Comparison of ENCODE assay signal across 12 cellular contexts in genomic region chr17:76445697-76446448, GRCh38. TPM values are rescaled to one million over a fixed set of nuclear protein-coding genes. Genes with fewer than 3 reads are reported as not detected.
A peak's percentile ranks its signal among the peaks of the same experiment; 100 is the strongest.
DNase-seq lines count a peak whose midpoint lies in the region; ATAC-seq and TF ChIP-seq lines count a peak whose summit lies in the region.
"Had no signal": no experiment of that assay in that cellular context is flagged by ENCODE, and none has a peak within 500 bp of the region (broad histone marks: within the 10 kb centered on the region; RNA-seq: fewer than 3 reads in every experiment).

No MANE protein-coding gene starts in this region.

- no peak overlapping the region for H3K4me3 ChIP-seq in BLaER1 treated with 17β-estradiol and CSF1 and Interleukin-3, amounts not matched to agents 10 nM and 100 nM
- H3K4me3 ChIP-seq in Karpas-422 (ENCODE audit: low read length): peak overlapping the region; percentile 49
- H3K4me3 ChIP-seq in lung: no peak overlapping the region
- H3K4me3 ChIP-seq in ovary: no peak overlapping the region

- H3K79me2 ChIP-seq in Karpas-422 (ENCODE audit: low read length): peaks cover 77% of the 10 kb centered on the region

- H3K4me2 ChIP-seq in BLaER1 treated with 17β-estradiol and CSF1 and Interleukin-3, amounts not matched to agents 10 nM and 100 nM: peak overlapping the region in 10 of 11 experiments; percentile 2 to 67 (median 54); a peak in 14 of 22 replicates
- H3K4me2 ChIP-seq in Karpas-422 (ENCODE audit: low read depth, low read length, poor library complexity, severe bottlenecking): peak overlapping the region; percentile 65

- TF ChIP-seq EP300 in ovary (IDR thresholded peaks at IDR 0.05): no peak

- intact Hi-C loops in ovary (cut with DNase I): loop anchor here in 1 of 4 donors (5.0 kb wide), 1 partner anchor 34 kb away; no protein-coding TSS in a partner anchor

- no peaks in the 10 kb centered on the region for H3K27me3 ChIP-seq in BLaER1 treated with 17β-estradiol and CSF1 and Interleukin-3, amounts not matched to agents 10 nM and 100 nM
- H3K27me3 ChIP-seq in Karpas-422 (ENCODE audit: low read length): no peaks in the 10 kb centered on the region
- no peaks in the 10 kb centered on the region for H3K27me3 ChIP-seq in lung (ENCODE audit: control insufficient read depth, insufficient read depth)
- H3K27me3 ChIP-seq in ovary: no peaks in the 10 kb centered on the region

- peaks cover 77 to 94% (median 88%) of the 10 kb centered on the region in 10 experiments for H3K4me1 ChIP-seq in BLaER1 treated with 17β-estradiol and CSF1 and Interleukin-3, amounts not matched to agents 10 nM and 100 nM
- H3K4me1 ChIP-seq in Karpas-422 (ENCODE audit: low read length): peaks cover 89% of the 10 kb centered on the region
- H3K4me1 ChIP-seq in lung (ENCODE audit: control insufficient read depth in 2 of 2, insufficient read depth in 2 of 2, low read length in 2 of 2): peaks cover 15 to 25% of the 10 kb centered on the region in 2 donors
- H3K4me1 ChIP-seq in ovary (ENCODE audit: insufficient read depth): peaks cover 1% of the 10 kb centered on the region

- H3K36me3 ChIP-seq in BLaER1 treated with 17β-estradiol and CSF1 and Interleukin-3, amounts not matched to agents 10 nM and 100 nM: peaks cover 0 to 17% (median 0%) of the 10 kb centered on the region in 11 experiments; a peak in 4 of 22 replicates
- H3K36me3 ChIP-seq in Karpas-422 (ENCODE audit: insufficient read depth, low read length) (no peaks in the 10 kb centered on the region), lung (ENCODE audit: control insufficient read depth in 2 of 2, insufficient read depth in 2 of 2, low read length in 2 of 2) (no peaks in the 10 kb centered on the region), ovary (no peaks in the 10 kb centered on the region)

- no peak for DNase-seq in Karpas-422
- no peak for DNase-seq in central memory CD8-positive, alpha-beta T cell (ENCODE audit: low spot score in 2 of 2)
- DNase-seq in lung (ENCODE audit: low spot score): no peak
- no peak for DNase-seq in stimulated activated CD4-positive, alpha-beta T cell treated with anti-CD3 and anti-CD28 coated beads, Interleukin-2, amount 100 ng/mL, for 48 hours
- no peak for DNase-seq in NCI-H226
- no peak for DNase-seq in ovary
- DNase-seq in activated CD4-positive, CD25-positive, alpha-beta regulatory T cell treated with anti-CD3 and anti-CD28 coated beads, Interleukin-2, amount 50 U/mL, for 72 hours: no peak
- DNase-seq: kidney, NCI-H187, T-helper 17 cell had no signal

- no peaks in the 10 kb centered on the region for H3K9me3 ChIP-seq in BLaER1 treated with 17β-estradiol and CSF1 and Interleukin-3, amounts not matched to agents 10 nM and 100 nM (replicated peaks in 1 of 11)
- H3K9me3 ChIP-seq in Karpas-422 (ENCODE audit: low read length) (no peaks in the 10 kb centered on the region), lung (ENCODE audit: control insufficient read depth in 2 of 2, insufficient read depth in 1 of 2, low read length in 1 of 2) (no peaks in the 10 kb centered on the region), ovary (no peaks in the 10 kb centered on the region)

- H4K20me1 ChIP-seq in BLaER1 treated with 17β-estradiol and CSF1 and Interleukin-3, amounts not matched to agents 10 nM and 100 nM: peaks cover 91 to 100% (median 98%) of the 10 kb centered on the region in 11 experiments
- peaks cover 92% of the 10 kb centered on the region for H4K20me1 ChIP-seq in Karpas-422 (ENCODE audit: insufficient read depth, low read depth, low read length)

- H3K9me3 Mint-ChIP-seq in central memory CD8-positive, alpha-beta T cell: no peaks in the 10 kb centered on the region
- H3K9me3 Mint-ChIP-seq: CD14-positive monocyte had no signal

- no peak for TF ChIP-seq POLR2A in ovary (IDR thresholded peaks at IDR 0.05)

- no peaks in the 10 kb centered on the region for H3K27me3 Mint-ChIP-seq in central memory CD8-positive, alpha-beta T cell
- H3K27me3 Mint-ChIP-seq: T-helper 17 cell had no signal

- TF ChIP-seq CTCF in lung (IDR thresholded peaks at IDR 0.05; ENCODE audit: control extremely low read depth, extremely low read depth) (no peak), ovary (IDR thresholded peaks at IDR 0.05) (no peak)

- no peak overlapping the region for H3K9ac ChIP-seq in BLaER1 treated with 17β-estradiol and CSF1 and Interleukin-3, amounts not matched to agents 10 nM and 100 nM
- H3K9ac ChIP-seq in Karpas-422 (ENCODE audit: low read length): peak overlapping the region; percentile 22; the same call in 1 of the 2 replicates

- no peak overlapping the region for H3K4me3 Mint-ChIP-seq in central memory CD8-positive, alpha-beta T cell
- H3K4me3 Mint-ChIP-seq: T-helper 17 cell had no signal

- H3K9me2 ChIP-seq in Karpas-422 (replicated peaks; ENCODE audit: insufficient read depth, low read length): no peaks in the 10 kb centered on the region

- H3K4me1 Mint-ChIP-seq in central memory CD8-positive, alpha-beta T cell: peaks cover 80% of the 10 kb centered on the region

- WGBS in lung, 2 donors: 68 to 76% methylated on average over 10 of the region's 10 CpGs
- WGBS in ovary, 3 donors: 75 to 77% (median 76%) methylated on average over 10 of the region's 10 CpGs

- no peak overlapping the region for H2AFZ ChIP-seq in Karpas-422 (ENCODE audit: low read length)

- H3K27ac ChIP-seq in BLaER1 treated with 17β-estradiol and CSF1 and Interleukin-3, amounts not matched to agents 10 nM and 100 nM: no peak overlapping the region; a peak in 1 of 22 replicates
- H3K27ac ChIP-seq in Karpas-422 (ENCODE audit: low read length) (peak overlapping the region; percentile 8; the same call in 1 of the 2 replicates), lung (ENCODE audit: low read depth in 1 of 2, low read length in 1 of 2) (peak overlapping the region; percentile 59 to 84), ovary (no peak overlapping the region)

- ATAC-seq in central memory CD8-positive, alpha-beta T cell (replicated peaks; ENCODE audit: extremely low read depth, poor library complexity, severe bottlenecking): no peak
- ATAC-seq in lung (ENCODE audit: insufficient read depth, low FRiP score): no peak
- ATAC-seq: T-helper 17 cell had no signal

- H3K36me3 Mint-ChIP-seq in central memory CD8-positive, alpha-beta T cell (ENCODE audit: insufficient read depth): peaks cover 5% of the 10 kb centered on the region

- H3K27ac Mint-ChIP-seq in central memory CD8-positive, alpha-beta T cell (ENCODE audit: low read depth): peak overlapping the region; percentile 54
- H3K27ac Mint-ChIP-seq: T-helper 17 cell had no signal

RNA-seq across cellular contexts. Expression of gene UBE2O, which starts 7.1 kb away (rescaled TPM):
- total RNA-seq in Karpas-422 (2014; rRNA removed; shearing (Covaris generic); ENCODE audit: low replicate concordance): 10.5 and 19.9 TPM in 2 replicates
- total RNA-seq in lung (10 to 100 TPM; 24.3 to 24.6 TPM), ovary (10 to 100 TPM; 11.3 to 37.2 (median 29.0) TPM)
- polyA plus RNA-seq in lung (10 to 100 TPM; 10.8 to 11.1 TPM), ovary (10 to 100 TPM in 1 of 2 donors, 1 to 10 TPM in 1; 8.3 to 15.4 TPM)

RNA-seq across cellular contexts. Expression of gene AANAT, which starts 21.5 kb away (rescaled TPM):
- not detected in 2 replicates for total RNA-seq in Karpas-422 (2014; rRNA removed; shearing (Covaris generic); ENCODE audit: low replicate concordance)
- total RNA-seq in lung: under 1 TPM in 1 of 2 donors, not detected in 1; 0.31 TPM
- under 1 TPM in 1 of 2 donors, not detected in 1; 0.10 TPM for polyA plus RNA-seq in lung
- not detected for total RNA-seq in ovary
- polyA plus RNA-seq in ovary: not detected
- total RNA-seq: kidney, T-helper 17 cell had no signal
- polyA plus RNA-seq: CD14-positive monocyte had no signal

RNA-seq across cellular contexts. Expression of gene RHBDF2, which starts 55.4 kb away (rescaled TPM):
- 5.1 and 5.4 TPM in 2 replicates for total RNA-seq in Karpas-422 (2014; rRNA removed; shearing (Covaris generic); ENCODE audit: low replicate concordance)
- total RNA-seq in lung (10 to 100 TPM; 22.7 to 56.5 TPM), ovary (10 to 100 TPM; 11.7 to 39.9 (median 26.1) TPM)
- polyA plus RNA-seq in lung (100 to 1,000 TPM in 1 of 2 donors, 10 to 100 TPM in 1; 20.1 to 116 TPM), ovary (1 to 10 TPM; 3.3 to 8.8 TPM)

Comparison
In these comparisons a context has a peak if more than half of its experiments do, and no peak if none do; other contexts are left out.
1. H3K27ac ChIP-seq: peak in Karpas-422 (single experiment) and lung (2 of 2); none in BLaER1 treated with 17β-estradiol and CSF1 and Interleukin-3, amounts not matched to agents 10 nM and 100 nM (0 of 11) and ovary (0 of 2).